15 cellular contexts compared by ENCODE assay signal in the genomic region with DNA sequence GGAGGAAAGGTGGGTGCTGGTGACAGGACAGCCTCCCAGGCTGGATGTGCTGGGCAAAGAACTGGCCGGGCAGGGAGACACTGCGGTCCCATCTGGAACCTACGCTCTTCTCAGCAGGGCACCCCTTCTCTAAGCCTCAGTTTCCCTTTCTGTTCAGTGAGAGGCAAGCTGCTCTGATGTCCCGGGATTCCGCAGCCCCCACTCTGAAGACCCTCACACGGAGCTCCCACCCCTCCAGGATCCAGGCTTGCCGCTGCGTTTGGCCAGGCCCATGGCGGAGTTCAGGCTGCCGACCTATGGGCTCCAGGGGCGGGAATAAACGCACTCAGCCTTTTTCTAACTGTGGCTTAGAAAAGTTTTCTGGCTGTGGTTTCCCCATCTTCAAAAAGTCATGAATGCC. TPM values are rescaled to one million over a fixed set of nuclear protein-coding genes. Genes with fewer than 3 reads are reported as not detected.
"Had no signal": no experiment of that assay in that cellular context is flagged by ENCODE, and none has a peak within 500 bp of the region (broad histone marks: within the 10 kb centered on the region; RNA-seq: fewer than 3 reads in every experiment).

No MANE protein-coding gene starts in this region.

- ATAC-seq: activated T-helper 17 cell treated with anti-CD3 and anti-CD28 coated beads, Interleukin-2, amount 50 U/mL, for 72 hours; left colon; mucosa of descending colon; naive thymus-derived CD8-positive, alpha-beta T cell; stimulated activated naive CD8-positive, alpha-beta T cell treated with anti-CD3 and anti-CD28 coated beads, Interleukin-15, amount 100 ng/mL, for 72 hours; T-cell had no signal

- DNase-seq: activated CD4-positive, alpha-beta T cell treated with anti-CD3 and anti-CD28 coated beads, Interleukin-2, amount 50 U/mL, for 48 hours; activated CD4-positive, CD25-positive, alpha-beta regulatory T cell treated with anti-CD3 and anti-CD28 coated beads, Interleukin-2, amount 50 U/mL, for 72 hours; activated naive CD4-positive, alpha-beta T cell treated with Interleukin-2 at 50 U/mL for 16 hours; endodermal cell; left colon; naive thymus-derived CD8-positive, alpha-beta T cell; spleen; stimulated activated naive CD8-positive, alpha-beta T cell treated with anti-CD3 and anti-CD28 coated beads, Interleukin-15, amount 100 ng/mL, for 72 hours; T-cell; T1000; thyroid gland had no signal

- H3K4me3 ChIP-seq: mucosa of descending colon, thyroid gland had no signal

- H3K9me3 ChIP-seq: neutrophil, thyroid gland had no signal

- H3K27me3 ChIP-seq: neutrophil, thyroid gland had no signal

- H3K4me1 ChIP-seq: thyroid gland had no signal

- H3K36me3 ChIP-seq: neutrophil, spleen, thyroid gland had no signal

RNA-seq across cellular contexts. Expression of gene TMEM184A, which starts 41.6 kb away (rescaled TPM):
- total RNA-seq: activated T-helper 17 cell treated with anti-CD3 and anti-CD28 coated beads, Interleukin-2, amount 50 U/mL, for 72 hours; frontal cortex; naive thymus-derived CD8-positive, alpha-beta T cell had no signal
